ENCODE assay signal across 25 cellular contexts in the genomic region with DNA sequence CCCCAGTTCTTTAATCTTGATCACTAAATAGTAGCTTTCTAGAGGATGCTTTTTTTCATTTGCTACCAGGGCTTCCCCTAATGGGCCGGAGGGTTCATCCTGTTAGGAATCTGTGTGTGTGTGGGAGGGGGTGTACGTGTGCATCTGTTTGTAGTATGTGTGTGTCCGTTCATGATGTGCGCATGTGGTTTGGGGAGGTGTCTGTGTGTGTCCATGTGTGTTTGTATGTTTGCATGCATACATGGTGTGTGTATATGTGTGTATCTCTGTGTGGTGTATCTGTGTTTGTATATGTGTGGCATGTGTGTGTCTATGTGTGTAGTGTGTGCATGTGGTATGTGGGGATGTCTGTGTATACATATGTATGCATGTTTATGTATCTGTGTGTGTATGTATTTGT.
"Had no signal": no experiment of that assay in that cellular context is flagged by ENCODE, and none has a peak within 500 bp of the region (broad histone marks: within the 10 kb centered on the region; RNA-seq: fewer than 3 reads in every experiment).

No MANE protein-coding gene starts in this region.

- H3K4me1 ChIP-seq: SJSA1 had no signal

- H3K9ac ChIP-seq: KMS-11 had no signal

- H3K27ac ChIP-seq: KMS-11, SJSA1, SK-N-MC had no signal

- H3K27me3 ChIP-seq: SJSA1 had no signal

- FAIRE-seq: K562, RCC 7860 had no signal

- DNase-seq: Kasumi-1, MM.1S, NCI-H1092 treated with DMSO at 0.1 percent for 48 hours, NCI-H1417, NCI-H146, NCI-H1694 treated with DMSO at 0.1 percent for 48 hours, NCI-H1930, NCI-H2081, NCI-H2107, NCI-H2171, NCI-H226, NCI-H446, NCI-H510A, NCI-H524 treated with DMSO at 0.1 percent for 48 hours, NCI-H69, NCI-H774, Right ventricle myocardium superior, RPMI8226, SIG-M5, SW 1271 had no signal

- H3K4me2 ChIP-seq: KMS-11 had no signal

- H3K36me3 ChIP-seq: SJSA1 had no signal

- H3K4me3 ChIP-seq: K562, SJSA1, SK-N-MC had no signal

- H3K9me3 ChIP-seq: SJSA1 had no signal
